ENCODE assay signal across 8 cellular contexts in the genomic region with DNA sequence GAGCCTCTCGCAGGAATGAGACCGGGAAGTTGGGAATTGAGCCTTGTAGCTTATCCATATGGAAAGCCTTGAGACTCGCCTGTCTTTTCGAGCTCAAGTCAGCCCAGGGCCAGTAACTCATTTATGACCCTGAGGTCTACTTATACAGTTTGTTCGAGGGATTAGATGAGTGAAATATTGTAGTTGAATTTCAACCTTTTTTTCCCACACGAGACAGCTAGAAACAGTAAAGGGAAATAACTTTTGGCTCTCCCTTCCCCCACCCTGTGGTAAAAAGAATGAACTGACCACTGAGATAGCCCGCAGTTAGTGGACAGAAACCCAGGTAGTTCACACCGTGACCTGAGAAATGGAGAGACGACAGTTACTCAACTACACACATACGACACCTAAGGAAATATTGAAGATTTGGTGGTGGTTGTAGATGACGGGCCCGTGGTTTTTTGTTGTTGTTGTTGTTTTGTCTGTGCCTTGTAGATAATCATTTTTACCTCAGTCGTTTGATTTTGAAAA. TPM values are rescaled to one million over a fixed set of nuclear protein-coding genes. Genes with fewer than 3 reads are reported as not detected.
A peak's percentile ranks its signal among the peaks of the same experiment; 100 is the strongest.
DNase-seq lines count a peak whose midpoint lies in the region; ATAC-seq and TF ChIP-seq lines count a peak whose summit lies in the region.

No MANE protein-coding gene starts in this region.

- H4K20me1 ChIP-seq in OCI-LY3 (ENCODE audit: insufficient read depth, low read length): 0 out of 2 replicates have a peak, but pooled peaks cover 9% of the 10 kb centered on the region

- H3K27ac ChIP-seq in OCI-LY3 (ENCODE audit: low read length) (peak overlapping the region; percentile 69), mesodermal cell (ENCODE audit: low read depth, low read length, severe bottlenecking) (peak overlapping the region; percentile 95)

- H3K9me3 ChIP-seq in OCI-LY3 (ENCODE audit: insufficient read depth, low read length) (no peaks in the 10 kb centered on the region), mesodermal cell (ENCODE audit: control insufficient read depth, low read length) (no peaks in the 10 kb centered on the region)

- 5 to 8% methylated on average over 4 to 5 of the region's 13 CpGs for WGBS in mesodermal cell (ENCODE audit: insufficient coverage in 2 of 2), 2 experiments

- H3K9me3 Mint-ChIP-seq in chondrocyte (ENCODE audit: low read depth): no peaks in the 10 kb centered on the region

- DNase-seq in GM20000 (ENCODE audit: low spot score) (peak; percentile 19), chondrocyte (ENCODE audit: low spot score) (no peak), Ammon's horn (ENCODE audit: low spot score) (no peak), NCI-H2171 (lab: John Stamatoyannopoulos, UW) (no peak)
- no peak for DNase-seq in stimulated activated CD8-positive, alpha-beta memory T cell treated with anti-CD3 and anti-CD28 coated beads, Interleukin-4, amount 100 ng/mL, for 48 hours

- peak overlapping the region; percentile 85 for H3K4me3 Mint-ChIP-seq in chondrocyte (ENCODE audit: unreplicated experiment)

- H3K27ac Mint-ChIP-seq in chondrocyte (ENCODE audit: unreplicated experiment): peak overlapping the region; percentile 98

- H3K4me1 ChIP-seq in OCI-LY3 (ENCODE audit: low read length) (peaks cover 10% of the 10 kb centered on the region), mesodermal cell (ENCODE audit: control insufficient read depth, insufficient read depth, low read length, poor library complexity, severe bottlenecking) (peaks cover 11% of the 10 kb centered on the region)

- ATAC-seq in HG02798 (IDR thresholded peaks at IDR 0.05; ENCODE audit: poor library complexity, unreplicated experiment): no peak

- no peaks in the 10 kb centered on the region for H3K27me3 ChIP-seq in OCI-LY3 (ENCODE audit: low read depth, low read length)

- peaks cover 56% of the 10 kb centered on the region for H3K79me2 ChIP-seq in OCI-LY3 (ENCODE audit: low read length)

- H2AFZ ChIP-seq in OCI-LY3 (ENCODE audit: low read depth, low read length): no peak overlapping the region

- peaks cover 3% of the 10 kb centered on the region for H3K36me3 Mint-ChIP-seq in chondrocyte (ENCODE audit: low read depth)

- H3K9ac ChIP-seq in OCI-LY3 (ENCODE audit: low read length): peak overlapping the region; percentile 83

- TF ChIP-seq CTCF in GM20000 (IDR thresholded peaks at IDR 0.05; ENCODE audit: extremely low read depth, missing control alignments) (no peak), OCI-LY3 (IDR thresholded peaks at IDR 0.05; ENCODE audit: low read depth, low read length) (no peak), chondrocyte (IDR thresholded peaks at IDR 0.05) (peak; percentile 33)

- H3K27me3 Mint-ChIP-seq in chondrocyte (ENCODE audit: low read depth): no peaks in the 10 kb centered on the region

- peaks cover 27% of the 10 kb centered on the region for H3K36me3 ChIP-seq in OCI-LY3 (replicated peaks; ENCODE audit: low read depth, low read length)
- peaks cover 52% of the 10 kb centered on the region for H3K36me3 ChIP-seq in mesodermal cell (ENCODE audit: control insufficient read depth, insufficient read depth, low read length)

- H3K4me1 Mint-ChIP-seq in chondrocyte (ENCODE audit: low read depth): peaks cover 58% of the 10 kb centered on the region

- H3K4me3 ChIP-seq in OCI-LY3 (ENCODE audit: low read length): peak overlapping the region; percentile 94
- peak overlapping the region; percentile 96 for H3K4me3 ChIP-seq in mesodermal cell (ENCODE audit: extremely low read depth, insufficient read depth, low read length, poor library complexity, severe bottlenecking)

- peak overlapping the region; percentile 81 for H3K4me2 ChIP-seq in OCI-LY3 (ENCODE audit: low read length)

RNA-seq across cellular contexts. Expression of a gene that starts 0.8 kb away (rescaled TPM):
- 93.1 to 108 TPM (median 98.0 TPM) in 3 replicates for total RNA-seq in chondrocyte
- polyA plus RNA-seq in mesodermal cell (2013, experiment 1 of 2): 59.0 TPM
- polyA plus RNA-seq in mesodermal cell (2013, experiment 2 of 2): 90.2 TPM
